Comparison of ENCODE assay signal across 16 cellular contexts in the genomic region with DNA sequence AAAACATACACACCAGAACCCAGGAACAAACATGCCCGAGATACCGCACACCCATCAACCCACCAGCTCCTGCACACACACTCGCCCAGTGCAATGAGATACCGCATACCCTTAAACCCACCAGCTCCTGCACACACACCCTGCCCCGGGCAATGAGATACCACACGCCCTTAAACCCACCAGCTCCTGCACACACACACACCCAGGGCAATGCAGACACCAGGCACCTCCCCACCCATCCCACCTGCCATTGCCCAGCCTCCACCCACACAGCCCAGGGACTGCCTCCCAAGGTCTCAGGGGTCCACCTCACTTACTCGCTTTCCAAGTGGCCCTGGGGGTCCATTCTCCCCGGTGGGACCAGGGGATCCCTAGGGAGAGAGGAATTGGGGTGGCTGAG. TPM values are rescaled to one million over a fixed set of nuclear protein-coding genes. Genes with fewer than 3 reads are reported as not detected.
DNase-seq lines count a peak whose midpoint lies in the region; TF ChIP-seq lines count a peak whose summit lies in the region.
"Had no signal": no experiment of that assay in that cellular context is flagged by ENCODE, and none has a peak within 500 bp of the region (broad histone marks: within the 10 kb centered on the region; RNA-seq: fewer than 3 reads in every experiment).

No MANE protein-coding gene starts in this region.

- peak; percentile 42 for DNase-seq in activated effector memory CD4-positive, alpha-beta T cell treated with anti-CD3 and anti-CD28 coated beads, Interleukin-2, amount 50 U/mL, for 16 hours
- no peak for DNase-seq in activated effector memory CD4-positive, alpha-beta T cell treated with Interleukin-2 at 50 U/mL for 16 hours
- DNase-seq in islet precursor cell (peak; percentile 44), spleen (peak; percentile 36), DMS53 (lab: John Stamatoyannopoulos, UW) (no peak), HUDEP-2 (lab: John Stamatoyannopoulos, UW; ENCODE audit: unreplicated experiment in 76 of 76) (no peak)
- DNase-seq in activated CD4-positive, CD25-positive, alpha-beta regulatory T cell (lab: John Stamatoyannopoulos, UW) = no peak
- DNase-seq: AML-193; C1 segment of cervical spinal cord; CD4-positive, alpha-beta T cell; DMS153; DND-41; GDM1; GM23248 had no signal

- intact Hi-C loops in spleen (cut with DNase I; ENCODE audit: low total_unique reads) = no loop called here

- H3K4me3 ChIP-seq in HEK293 (ENCODE audit: low read depth, low read length) (no peak overlapping the region), spleen (no peak overlapping the region)
- H3K4me3 ChIP-seq: GM23248 had no signal

- CTCF ChIA-PET in HEK293 (lab: Yijun Ruan, JAX) = no interaction called here

- POLR2A ChIA-PET in HEK293 (lab: Yijun Ruan, JAX) = no interaction called here

- H3K4me1 ChIP-seq in HEK293 (ENCODE audit: control insufficient read depth, insufficient read depth, low read length) = no peaks in the 10 kb centered on the region
- no peaks in the 10 kb centered on the region for H3K4me1 ChIP-seq in spleen

- TF ChIP-seq POLR2A in spleen (IDR thresholded peaks at IDR 0.05) = no peak

- peaks cover 0 to 6% (median 0%) of the 10 kb centered on the region in 7 donors for H3K27me3 ChIP-seq in spleen (replicated peaks in 1 of 7)

- H3K36me3 ChIP-seq in HEK293 (ENCODE audit: control insufficient read depth in 2 of 2, insufficient read depth in 1 of 2, low read length in 2 of 2) = no peaks in the 10 kb centered on the region
- no peaks in the 10 kb centered on the region for H3K36me3 ChIP-seq in spleen

- 72 to 87% (median 80%) methylated on average over 8 of the region's 8 CpGs for WGBS in spleen, 5 donors

- H3K27ac ChIP-seq in HEK293 (ENCODE audit: extremely low read depth, low read depth, low read length) (no peak overlapping the region), spleen (no peak overlapping the region)
- H3K27ac ChIP-seq: 22Rv1, GM23248 had no signal

- TF ChIP-seq CTCF in HEK293 (tag by site-specific recombination; IDR thresholded peaks at IDR 0.05) = no peak
- no peak for TF ChIP-seq CTCF in spleen (IDR thresholded peaks at IDR 0.05 in 8 of 11, conservative IDR thresholded peaks at IDR 0.05 in 3 of 11)

- no peaks in the 10 kb centered on the region for H3K9me3 ChIP-seq in HEK293 (ENCODE audit: control insufficient read depth, insufficient read depth, low read depth, low read length)
- no peaks in the 10 kb centered on the region for H3K9me3 ChIP-seq in spleen

TF ChIP-seq in HEK293, 187 proteins besides CTCF, POLR2A, EP300 and RAD21:
- peak; percentile 68 for TF ChIP-seq ZFHX2 (tag by site-specific recombination; conservative IDR thresholded peaks at IDR 0.05)
- TF ChIP-seq, protein P1, sequence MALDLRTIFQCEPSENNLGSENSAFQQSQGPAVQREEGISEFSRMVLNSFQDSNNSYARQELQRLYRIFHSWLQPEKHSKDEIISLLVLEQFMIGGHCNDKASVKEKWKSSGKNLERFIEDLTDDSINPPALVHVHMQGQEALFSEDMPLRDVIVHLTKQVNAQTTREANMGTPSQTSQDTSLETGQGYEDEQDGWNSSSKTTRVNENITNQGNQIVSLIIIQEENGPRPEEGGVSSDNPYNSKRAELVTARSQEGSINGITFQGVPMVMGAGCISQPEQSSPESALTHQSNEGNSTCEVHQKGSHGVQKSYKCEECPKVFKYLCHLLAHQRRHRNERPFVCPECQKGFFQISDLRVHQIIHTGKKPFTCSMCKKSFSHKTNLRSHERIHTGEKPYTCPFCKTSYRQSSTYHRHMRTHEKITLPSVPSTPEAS (tag by site-specific recombination; IDR thresholded peaks at IDR 0.05) = peak; percentile 55
- TF ChIP-seq ZNF157 (tag by site-specific recombination; IDR thresholded peaks at IDR 0.05) = no peak
- TF ChIP-seq EGR2 (tag by site-specific recombination; IDR thresholded peaks at IDR 0.05; ENCODE audit: low read depth) = peak; percentile 90

RNA-seq across cellular contexts. Expression of a gene that starts 24.1 kb away (rescaled TPM):
- total RNA-seq in spleen = 1 to 10 TPM in 6 of 7 donors, under 1 TPM in 1; 0.79 to 2.4 (median 1.3) TPM
- polyA plus RNA-seq in spleen = 1 to 10 TPM in 2 of 3 donors, under 1 TPM in 1; 0.68 to 2.2 (median 1.8) TPM

RNA-seq across cellular contexts. Expression of a gene that starts 32.3 kb away (rescaled TPM):
- 10 to 100 TPM; 30.9 to 66.8 (median 54.2) TPM for total RNA-seq in spleen
- polyA plus RNA-seq in spleen = 10 to 100 TPM; 29.1 to 72.4 (median 53.0) TPM

RNA-seq across cellular contexts. Expression of a gene that starts 32.5 kb away (rescaled TPM):
- 10 to 100 TPM; 42.8 to 58.7 (median 48.8) TPM for total RNA-seq in spleen
- 10 to 100 TPM; 28.8 to 42.3 (median 33.8) TPM for polyA plus RNA-seq in spleen

RNA-seq across cellular contexts. Expression of a gene that starts 36.3 kb away (rescaled TPM):
- 10 to 100 TPM in 5 of 7 donors, 1 to 10 TPM in 2; 8.7 to 20.1 (median 14.9) TPM for total RNA-seq in spleen
- polyA plus RNA-seq in spleen = 10 to 100 TPM; 15.8 to 24.1 (median 16.5) TPM

RNA-seq across cellular contexts. Expression of a gene that starts 40.1 kb away (rescaled TPM):
- total RNA-seq in spleen = 10 to 100 TPM; 13.4 to 37.8 (median 29.6) TPM
- polyA plus RNA-seq in spleen = 10 to 100 TPM; 29.2 to 42.3 (median 32.5) TPM

Comparison
In these comparisons a context has a peak if more than half of its experiments do, and no peak if none do; other contexts are left out.
1. DNase-seq: peak in activated effector memory CD4-positive, alpha-beta T cell treated with anti-CD3 and anti-CD28 coated beads, Interleukin-2, amount 50 U/mL, for 16 hours (single experiment), islet precursor cell (single experiment) and spleen (single experiment); none in activated effector memory CD4-positive, alpha-beta T cell treated with Interleukin-2 at 50 U/mL for 16 hours (single experiment), DMS53 (single experiment), HUDEP-2 (0 of 76) and activated CD4-positive, CD25-positive, alpha-beta regulatory T cell (0 of 4).